1 cellular context compared by ENCODE assay signal in genomic region chr6:113565306-113565705, GRCh38.
TF ChIP-seq lines count a peak whose summit lies in the region.

No MANE protein-coding gene starts in this region.

TF ChIP-seq in SK-N-SH, 30 proteins besides CTCF, POLR2A, EP300 and RAD21 (continued from another document):
- TF ChIP-seq REST (IDR thresholded peaks at IDR 0.05; ENCODE audit: low read depth, low read length) (no peak), NFIC (IDR thresholded peaks at IDR 0.05; ENCODE audit: borderline replicate concordance) (no peak), POLR2AphosphoS5 (IDR thresholded peaks at IDR 0.05; ENCODE audit: low read depth, low read length) (no peak), TAF1 (IDR thresholded peaks at IDR 0.05; ENCODE audit: borderline replicate concordance, low read depth, low read length) (no peak), ZBTB33 (IDR thresholded peaks at IDR 0.05; ENCODE audit: borderline replicate concordance, low read depth) (no peak), RCOR1 (IDR thresholded peaks at IDR 0.05; ENCODE audit: low read length) (no peak), YY1 (IDR thresholded peaks at IDR 0.05; ENCODE audit: low read depth) (no peak), FOSL2 (IDR thresholded peaks at IDR 0.05; ENCODE audit: borderline replicate concordance, low read depth) (no peak)
